ENCODE assay signal across 11 cellular contexts in the genomic region with DNA sequence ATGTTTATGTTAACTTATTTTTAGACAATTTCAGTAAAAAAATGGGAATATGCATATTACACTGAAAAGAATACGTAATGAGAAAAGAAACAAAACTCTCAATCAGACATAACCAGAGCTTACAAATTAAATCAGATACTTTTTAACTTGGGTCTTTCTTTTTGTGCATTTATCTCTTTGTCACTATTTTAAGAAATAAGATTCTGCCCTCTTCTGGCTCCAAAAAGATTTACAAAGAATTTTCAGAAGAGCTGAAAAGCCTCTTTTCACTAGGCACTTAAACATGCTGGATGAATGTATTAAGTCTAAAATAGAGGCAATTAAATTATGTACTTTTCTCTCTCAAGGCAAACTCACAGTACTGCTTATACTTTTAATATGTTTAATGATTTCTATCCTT. TPM values are rescaled to one million over a fixed set of nuclear protein-coding genes. Genes with fewer than 3 reads are reported as not detected.
DNase-seq lines count a peak whose midpoint lies in the region; ATAC-seq, FAIRE-seq and TF ChIP-seq lines count a peak whose summit lies in the region.
"Had no signal": no experiment of that assay in that cellular context is flagged by ENCODE, and none has a peak within 500 bp of the region (broad histone marks: within the 10 kb centered on the region; RNA-seq: fewer than 3 reads in every experiment).

No MANE protein-coding gene starts in this region.

- H3K4me3 Mint-ChIP-seq in brain = no peak overlapping the region
- no peak overlapping the region for H3K4me3 Mint-ChIP-seq in activated naive CD8-positive, alpha-beta T cell treated with anti-CD3 and anti-CD28 coated beads for 36 hours
- H3K4me3 Mint-ChIP-seq in natural killer cell = no peak overlapping the region

- ATAC-seq in natural killer cell (no peak), HG03460 (IDR thresholded peaks at IDR 0.05; ENCODE audit: unreplicated experiment) (no peak)

- H3K36me3 ChIP-seq in Loucy (ENCODE audit: insufficient read depth, low read length) = peaks cover 7% of the 10 kb centered on the region; the same call in 1 of the 2 replicates
- H3K36me3 ChIP-seq: prostate gland had no signal

- no peak overlapping the region for H3K9ac ChIP-seq in Loucy (ENCODE audit: low read depth, low read length, poor library complexity, severe bottlenecking)

- H3K9me3 ChIP-seq in Loucy (ENCODE audit: insufficient read depth, low read depth, low read length) = no peaks in the 10 kb centered on the region
- H3K9me3 ChIP-seq: prostate gland, testis had no signal

- no peaks in the 10 kb centered on the region for H4K20me1 ChIP-seq in Loucy (ENCODE audit: insufficient read depth, low read length, poor library complexity, severe bottlenecking)

- TF ChIP-seq CTCF in Loucy (conservative IDR thresholded peaks at IDR 0.05; ENCODE audit: low read length) = peak; percentile 47
- peak; percentile 61 to 72 for TF ChIP-seq CTCF in brain (conservative IDR thresholded peaks at IDR 0.05)
- TF ChIP-seq CTCF in natural killer cell (IDR thresholded peaks at IDR 0.05) = no peak

- no peaks in the 10 kb centered on the region for H3K27me3 Mint-ChIP-seq in brain
- no peaks in the 10 kb centered on the region for H3K27me3 Mint-ChIP-seq in activated naive CD8-positive, alpha-beta T cell treated with anti-CD3 and anti-CD28 coated beads for 36 hours
- H3K27me3 Mint-ChIP-seq in natural killer cell (ENCODE audit: low read depth in 2 of 2) = no peaks in the 10 kb centered on the region

- no peaks in the 10 kb centered on the region for H3K79me2 ChIP-seq in Loucy (ENCODE audit: insufficient read depth, low read length)

- H3K27ac Mint-ChIP-seq in brain (no peak overlapping the region), natural killer cell (no peak overlapping the region)
- H3K27ac Mint-ChIP-seq in activated naive CD8-positive, alpha-beta T cell treated with anti-CD3 and anti-CD28 coated beads for 36 hours = no peak overlapping the region

- H3K4me1 Mint-ChIP-seq in brain (no peaks in the 10 kb centered on the region), natural killer cell (peaks cover 6 to 14% of the 10 kb centered on the region in 2 donors)
- H3K4me1 Mint-ChIP-seq in activated naive CD8-positive, alpha-beta T cell treated with anti-CD3 and anti-CD28 coated beads for 36 hours = no peaks in the 10 kb centered on the region

- H3K9me2 ChIP-seq in Loucy (replicated peaks; ENCODE audit: low read depth, low read length) = no peaks in the 10 kb centered on the region

- intact Hi-C loops in natural killer cell (cut with micrococcal nuclease) = loop anchor here (5.0 kb wide), 1 partner anchor 245 kb away; no protein-coding TSS in a partner anchor

- no peak for TF ChIP-seq POLR2A in H54 (IDR thresholded peaks at IDR 0.05; ENCODE audit: low read depth, low read length)

- H3K4me3 ChIP-seq in Loucy (ENCODE audit: low read length, poor library complexity, severe bottlenecking) = no peak overlapping the region
- H3K4me3 ChIP-seq: prostate gland, testis had no signal

- peak; percentile 16 for DNase-seq in EH (ENCODE audit: low read depth)
- DNase-seq in midbrain (lab: John Stamatoyannopoulos, UW) = peak; percentile 4
- DNase-seq in activated naive CD8-positive, alpha-beta T cell treated with anti-CD3 and anti-CD28 coated beads for 36 hours = no peak
- DNase-seq in natural killer cell = no peak
- DNase-seq in H54 (ENCODE audit: insufficient read length, low spot score) = no peak
- DNase-seq: activated CD4-positive, alpha-beta T cell treated with anti-CD3 and anti-CD28 coated beads, Interleukin-2, amount 50 U/mL, for 1 hour; testis had no signal

- H3K9me3 Mint-ChIP-seq in brain (no peaks in the 10 kb centered on the region), natural killer cell (no peaks in the 10 kb centered on the region)
- no peaks in the 10 kb centered on the region for H3K9me3 Mint-ChIP-seq in activated naive CD8-positive, alpha-beta T cell treated with anti-CD3 and anti-CD28 coated beads for 36 hours

- H3K36me3 Mint-ChIP-seq in brain (peaks cover 31% of the 10 kb centered on the region), natural killer cell (peaks cover 14% of the 10 kb centered on the region)
- peaks cover 7% of the 10 kb centered on the region for H3K36me3 Mint-ChIP-seq in activated naive CD8-positive, alpha-beta T cell treated with anti-CD3 and anti-CD28 coated beads for 36 hours

- no peak overlapping the region for H3K4me2 ChIP-seq in Loucy (ENCODE audit: low read depth, low read length, poor library complexity, severe bottlenecking)

- H3K4me1 ChIP-seq in Loucy (ENCODE audit: insufficient read depth, low read length, poor library complexity, severe bottlenecking) = no peaks in the 10 kb centered on the region
- H3K4me1 ChIP-seq: prostate gland had no signal

- H2AFZ ChIP-seq in Loucy (ENCODE audit: low read length) = no peak overlapping the region

- no peak for FAIRE-seq in H54 (lab: Jason Lieb, UNC)

- no peaks in the 10 kb centered on the region for H3K27me3 ChIP-seq in Loucy (ENCODE audit: insufficient read depth, low read length, poor library complexity, severe bottlenecking)
- H3K27me3 ChIP-seq: testis had no signal

- H3F3A ChIP-seq in Loucy (ENCODE audit: low read depth) = no peaks in the 10 kb centered on the region

RNA-seq across cellular contexts. Expression of gene CEP120, which starts 55.5 kb away (rescaled TPM):
- 7.4 TPM for polyA plus RNA-seq in brain (ENCODE audit: insufficient read depth, low read depth, low replicate concordance)
- total RNA-seq in activated naive CD8-positive, alpha-beta T cell treated with anti-CD3 and anti-CD28 coated beads for 36 hours = 10 to 100 TPM; 19.1 to 21.1 TPM
- 10 to 100 TPM; 51.2 to 58.9 (median 54.6) TPM for total RNA-seq in natural killer cell

Comparison
In these comparisons a context has a peak if more than half of its experiments do, and no peak if none do; other contexts are left out.
1. DNase-seq: peak in EH (single experiment) and midbrain (single experiment); none in activated naive CD8-positive, alpha-beta T cell treated with anti-CD3 and anti-CD28 coated beads for 36 hours (single experiment), natural killer cell (single experiment) and H54 (single experiment).